ENCODE assay signal across 9 cellular contexts in the genomic region with DNA sequence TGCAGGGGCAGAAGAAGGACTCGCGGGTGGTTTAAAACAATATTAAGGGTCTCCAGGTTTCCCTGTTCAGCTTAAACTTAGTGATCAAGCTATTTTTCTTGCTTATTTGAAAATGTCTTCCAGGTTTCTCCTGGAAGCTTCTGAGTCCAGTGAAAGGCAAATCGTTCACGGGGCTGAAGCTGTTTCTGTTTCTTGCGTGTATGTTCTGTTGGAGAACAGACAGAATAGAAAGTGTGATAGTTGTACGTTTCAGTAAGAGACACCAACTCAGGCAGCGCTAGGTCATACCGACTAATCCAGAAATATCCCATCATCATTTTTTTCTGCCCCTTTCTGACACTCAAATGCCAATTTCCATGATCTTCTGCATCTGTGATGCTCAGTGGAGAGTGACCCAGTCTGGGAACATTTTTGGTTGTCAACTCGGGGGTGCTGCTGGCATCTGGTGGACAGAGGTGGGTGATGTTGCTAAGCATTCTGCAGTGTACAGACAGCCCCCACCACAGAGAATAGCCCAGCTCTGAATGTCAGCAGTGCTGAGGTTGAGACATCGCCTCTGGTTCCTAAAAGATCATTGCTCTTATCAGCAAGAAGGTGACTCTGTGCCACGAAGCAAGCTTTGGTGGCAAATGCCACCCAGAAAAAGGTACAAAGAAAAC. TPM values are rescaled to one million over a fixed set of nuclear protein-coding genes. Genes with fewer than 3 reads are reported as not detected.
DNase-seq lines count a peak whose midpoint lies in the region; ATAC-seq and TF ChIP-seq lines count a peak whose summit lies in the region.
"Had no signal": no experiment of that assay in that cellular context is flagged by ENCODE, and none has a peak within 500 bp of the region (broad histone marks: within the 10 kb centered on the region; RNA-seq: fewer than 3 reads in every experiment).

No MANE protein-coding gene starts in this region.

- H3K27ac Mint-ChIP-seq in HFFc6 (peak overlapping the region; percentile 87), activated B cell treated with CpG ODN at 0.5 μM for 24 hours (peak overlapping the region; percentile 94), endothelial cell (ENCODE audit: unreplicated experiment) (peak overlapping the region; percentile 61), endodermal cell (no peak overlapping the region)
- peak overlapping the region; percentile 74 for H3K27ac Mint-ChIP-seq in stimulated activated naive B cell treated with anti-CD40 and anti-IgM and Interleukin-4, amounts not matched to agents 10 μg/mL and 1 μg/mL and 100 μg/mL, for 72 hours

- DNase-seq in HFFc6 (no peak), activated B cell treated with CpG ODN at 0.5 μM for 24 hours (no peak), endothelial cell (ENCODE audit: low spot score) (no peak), endodermal cell (no peak), posterior vena cava (ENCODE audit: low spot score) (no peak), NCI-H526 treated with DMSO at 0.1 percent for 48 hours (lab: John Stamatoyannopoulos, UW) (no peak)
- DNase-seq in stimulated activated naive B cell treated with anti-CD40 and anti-IgM and Interleukin-4, amounts not matched to agents 10 μg/mL and 1 μg/mL and 100 μg/mL, for 72 hours: no peak

- H3K4me3 Mint-ChIP-seq in HFFc6 (peak overlapping the region; percentile 80), activated B cell treated with CpG ODN at 0.5 μM for 24 hours (peak overlapping the region; percentile 95), endothelial cell (ENCODE audit: unreplicated experiment) (peak overlapping the region; percentile 72), endodermal cell (no peak overlapping the region)
- H3K4me3 Mint-ChIP-seq in stimulated activated naive B cell treated with anti-CD40 and anti-IgM and Interleukin-4, amounts not matched to agents 10 μg/mL and 1 μg/mL and 100 μg/mL, for 72 hours: peak overlapping the region; percentile 60 to 79
- H3K4me3 Mint-ChIP-seq: neural crest cell had no signal

- H3K4me1 ChIP-seq in endodermal cell (ENCODE audit: control insufficient read depth, insufficient read depth, low read length): no peaks in the 10 kb centered on the region

- no peak for ATAC-seq in activated B cell treated with CpG ODN at 0.5 μM for 24 hours (ENCODE audit: low read depth)
- no peak for ATAC-seq in stimulated activated naive B cell treated with anti-CD40 and anti-IgM and Interleukin-4, amounts not matched to agents 10 μg/mL and 1 μg/mL and 100 μg/mL, for 72 hours (replicated peaks)
- no peak for ATAC-seq in GM21717 (IDR thresholded peaks at IDR 0.05; ENCODE audit: unreplicated experiment)

- no peak overlapping the region for H3K9ac ChIP-seq in endodermal cell (ENCODE audit: extremely low read depth, low read length, poor library complexity, severe bottlenecking)

- no peaks in the 10 kb centered on the region for H3K9me3 ChIP-seq in endodermal cell (ENCODE audit: control insufficient read depth, low read length)

- H3K36me3 Mint-ChIP-seq in HFFc6 (ENCODE audit: low read depth): peaks cover 42% of the 10 kb centered on the region
- H3K36me3 Mint-ChIP-seq in activated B cell treated with CpG ODN at 0.5 μM for 24 hours (ENCODE audit: low read depth): peaks cover 41% of the 10 kb centered on the region
- H3K36me3 Mint-ChIP-seq in endothelial cell (ENCODE audit: low read depth, unreplicated experiment): peaks cover 37% of the 10 kb centered on the region
- peaks cover 9 to 16% of the 10 kb centered on the region in 2 donors for H3K36me3 Mint-ChIP-seq in stimulated activated naive B cell treated with anti-CD40 and anti-IgM and Interleukin-4, amounts not matched to agents 10 μg/mL and 1 μg/mL and 100 μg/mL, for 72 hours
- no peaks in the 10 kb centered on the region for H3K36me3 Mint-ChIP-seq in endodermal cell (ENCODE audit: low read depth)

- no peak overlapping the region for H3K27ac ChIP-seq in endodermal cell (ENCODE audit: low read depth, low read length)

- H3K4me1 Mint-ChIP-seq in HFFc6 (ENCODE audit: low read depth) (peaks cover 57% of the 10 kb centered on the region), activated B cell treated with CpG ODN at 0.5 μM for 24 hours (peaks cover 64% of the 10 kb centered on the region), endothelial cell (ENCODE audit: unreplicated experiment) (peaks cover 21% of the 10 kb centered on the region), endodermal cell (peaks cover 6% of the 10 kb centered on the region)
- H3K4me1 Mint-ChIP-seq in stimulated activated naive B cell treated with anti-CD40 and anti-IgM and Interleukin-4, amounts not matched to agents 10 μg/mL and 1 μg/mL and 100 μg/mL, for 72 hours: peaks cover 32 to 49% of the 10 kb centered on the region in 2 donors
- H3K4me1 Mint-ChIP-seq: neural crest cell had no signal

- TF ChIP-seq CTCF in HFFc6 (IDR thresholded peaks at IDR 0.05): peak; percentile 35
- TF ChIP-seq CTCF in activated B cell treated with CpG ODN at 0.5 μM for 24 hours (IDR thresholded peaks at IDR 0.05): no peak
- TF ChIP-seq CTCF in endothelial cell (IDR thresholded peaks at IDR 0.05; ENCODE audit: unreplicated experiment): no peak
- no peak for TF ChIP-seq CTCF in endodermal cell (conservative IDR thresholded peaks at IDR 0.05)

- no peaks in the 10 kb centered on the region for H3K36me3 ChIP-seq in endodermal cell (ENCODE audit: control insufficient read depth, insufficient read depth, low read length)

- CTCF ChIA-PET in activated B cell treated with CpG ODN at 0.5 μM for 24 hours (lab: Charles Lee): interaction anchor here (0.7 to 4.7 kb wide), 12 partner anchors 9 to 287 kb away, joined by 3 to 41 read pairs (median 12); no protein-coding TSS in a partner anchor

- H3K4me3 ChIP-seq in endodermal cell (ENCODE audit: low read length): no peak overlapping the region

- intact Hi-C loops in activated B cell treated with CpG ODN at 0.5 μM for 24 hours (cut with micrococcal nuclease) (loop anchor here (1.0 to 10.0 kb wide), 4 partner anchors 37 to 258 kb away; a partner anchor contains a TSS), posterior vena cava (cut with DNase I) (loop anchor here in 1 of 2 donors (10.0 kb wide), 1 partner anchor 264 kb away; no protein-coding TSS in a partner anchor)

- peaks cover 63% of the 10 kb centered on the region for H3K27me3 Mint-ChIP-seq in HFFc6 (ENCODE audit: insufficient read depth)
- H3K27me3 Mint-ChIP-seq in activated B cell treated with CpG ODN at 0.5 μM for 24 hours: no peaks in the 10 kb centered on the region
- H3K27me3 Mint-ChIP-seq in endothelial cell (ENCODE audit: unreplicated experiment): peaks cover 45% of the 10 kb centered on the region
- peaks cover 0 to 8% of the 10 kb centered on the region in 2 donors for H3K27me3 Mint-ChIP-seq in stimulated activated naive B cell treated with anti-CD40 and anti-IgM and Interleukin-4, amounts not matched to agents 10 μg/mL and 1 μg/mL and 100 μg/mL, for 72 hours
- peaks cover 50% of the 10 kb centered on the region for H3K27me3 Mint-ChIP-seq in endodermal cell (ENCODE audit: insufficient read depth)

- H3K9me3 Mint-ChIP-seq in HFFc6 (peaks cover 24% of the 10 kb centered on the region), activated B cell treated with CpG ODN at 0.5 μM for 24 hours (no peaks in the 10 kb centered on the region), endothelial cell (ENCODE audit: unreplicated experiment) (no peaks in the 10 kb centered on the region), endodermal cell (no peaks in the 10 kb centered on the region)
- no peaks in the 10 kb centered on the region for H3K9me3 Mint-ChIP-seq in stimulated activated naive B cell treated with anti-CD40 and anti-IgM and Interleukin-4, amounts not matched to agents 10 μg/mL and 1 μg/mL and 100 μg/mL, for 72 hours
- H3K9me3 Mint-ChIP-seq: neural crest cell had no signal

- 71 to 96% methylated on average over 5 to 11 of the region's 11 CpGs for WGBS in endodermal cell (ENCODE audit: insufficient coverage in 1 of 2, insufficient read length in 1 of 2), 2 experiments

- POLR2A ChIA-PET in activated B cell treated with CpG ODN at 0.5 μM for 24 hours (lab: Charles Lee): interaction anchor here (0.6 to 14.3 kb wide), 27 partner anchors 12 to 995 kb away, joined by 3 to 828 read pairs (median 16); a partner anchor contains a TSS

- peaks cover 62% of the 10 kb centered on the region for H3K27me3 ChIP-seq in endodermal cell (ENCODE audit: control insufficient read depth, insufficient read depth, low read length, poor library complexity, severe bottlenecking)

RNA-seq across cellular contexts. Expression of a gene that starts 4.3 kb away (rescaled TPM):
- 10 to 100 TPM; 26.4 to 36.8 (median 32.4) TPM for total RNA-seq in HFFc6 (2021; fragmentation: NEBNext Ultra II Directional; extraction: Animal tissue kit (Norgen Biotek cat#: 25700))
- total RNA-seq in activated B cell treated with CpG ODN at 0.5 μM for 24 hours (76.8 and 87.6 TPM in 2 replicates), endothelial cell (ENCODE audit: unreplicated experiment) (48.9 TPM), endodermal cell (1 to 10 TPM in 1 of 2 donors, under 1 TPM in 1; 0.22 to 1.4 TPM), posterior vena cava (100 to 1,000 TPM in 1 of 2 donors, 10 to 100 TPM in 1; 97.8 to 208 TPM)
- polyA plus RNA-seq in endodermal cell (2013, experiment 1 of 2): 0.25 TPM
- polyA plus RNA-seq in endodermal cell (2013, experiment 2 of 2): 0.17 TPM

Comparison
In these comparisons a context has a peak if more than half of its experiments do, and no peak if none do; other contexts are left out.
1. RNA of a gene that starts 4.3 kb away (total RNA-seq): 97.8 to 208 TPM in posterior vena cava, 76.8 to 87.6 TPM in activated B cell treated with CpG ODN at 0.5 μM for 24 hours, 48.9 TPM in endothelial cell (single experiment) and 26.4 to 36.8 TPM in HFFc6; 0.22 to 1.4 TPM in endodermal cell; every median in the first group is over 10 times any median in the second.